Comparison of ENCODE assay signal across 8 cellular contexts in the genomic region with DNA sequence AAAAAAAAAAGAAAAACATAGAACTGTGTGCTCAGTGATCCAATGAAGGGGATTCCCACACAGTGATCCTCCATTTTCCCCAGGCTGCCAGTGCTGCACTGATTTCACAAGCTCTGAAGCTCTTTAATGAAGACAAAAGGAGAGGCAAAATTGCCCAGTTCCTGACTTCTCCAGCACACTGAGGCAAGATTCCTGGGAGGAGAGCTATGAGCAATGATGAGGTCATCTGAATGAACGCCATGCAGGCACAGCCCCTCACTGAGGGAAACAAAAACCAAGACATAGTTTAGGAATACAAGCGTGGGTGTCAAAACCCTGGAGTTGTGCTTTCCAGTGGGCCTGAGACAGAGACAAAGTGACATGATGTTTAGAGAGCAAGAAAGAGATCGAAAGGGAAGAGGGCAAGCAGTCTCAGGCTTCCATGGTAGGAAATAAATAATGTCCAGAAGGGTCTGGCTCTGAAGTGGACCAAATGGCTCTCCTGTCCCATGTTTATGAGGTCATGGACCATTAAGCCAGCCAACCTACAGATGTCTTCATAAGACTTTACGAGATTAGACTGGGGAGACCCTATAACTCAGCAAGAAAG. TPM values are rescaled to one million over a fixed set of nuclear protein-coding genes. Genes with fewer than 3 reads are reported as not detected.
DNase-seq lines count a peak whose midpoint lies in the region; TF ChIP-seq lines count a peak whose summit lies in the region.

No MANE protein-coding gene starts in this region.

- peaks cover 23% of the 10 kb centered on the region for H3K4me1 ChIP-seq in SJSA1 (replicated peaks)

- DNase-seq in CD1c-positive myeloid dendritic cell (ENCODE audit: extremely low spot score) = peak; percentile 42
- peak; percentile 86 to 91 for DNase-seq in SJSA1 (ENCODE audit: low read depth in 1 of 2, low spot score in 2 of 2)
- peak; percentile 99 for DNase-seq in fibroblast of the aortic adventitia (ENCODE audit: low read depth)
- peak; percentile 49 for DNase-seq in pulmonary artery endothelial cell (ENCODE audit: low read depth, low spot score)
- no peak for DNase-seq in cerebellar cortex (ENCODE audit: low spot score)
- no peak for DNase-seq in NCI-H526 treated with DMSO at 0.1 percent for 48 hours (lab: John Stamatoyannopoulos, UW)
- DNase-seq in NCI-H1694 treated with DMSO at 0.1 percent for 48 hours (lab: John Stamatoyannopoulos, UW) = no peak
- DNase-seq in NOMO-1 treated with dmso at 0.1 percent for 144 hours (lab: John Stamatoyannopoulos, UW; ENCODE audit: unreplicated experiment) = no peak

- 0 out of 2 replicates have a peak, but pooled peaks cover 4% of the 10 kb centered on the region for H3K36me3 ChIP-seq in SJSA1

- no peak for TF ChIP-seq CTCF in fibroblast of the aortic adventitia (IDR thresholded peaks at IDR 0.05; ENCODE audit: insufficient read depth, low read length)

- H3K27me3 ChIP-seq in SJSA1 (replicated peaks) = no peaks in the 10 kb centered on the region

- H3K4me3 ChIP-seq in SJSA1 (no peak overlapping the region), fibroblast of the aortic adventitia (ENCODE audit: low read depth, low read length) (no peak overlapping the region)

- no peaks in the 10 kb centered on the region for H3K9me3 ChIP-seq in SJSA1 (replicated peaks)

- peak overlapping the region; percentile 77 for H3K27ac ChIP-seq in SJSA1

RNA-seq across cellular contexts. Expression of a gene that starts 40.9 kb away (rescaled TPM):
- 35.9 and 50.6 TPM in 2 replicates for total RNA-seq in SJSA1 (2014; rRNA removed; shearing (Covaris generic))
- total RNA-seq in fibroblast of the aortic adventitia (ENCODE audit: low replicate concordance) (18.3 and 27.5 TPM in 2 replicates), pulmonary artery endothelial cell (19.4 and 20.6 TPM in 2 replicates)

RNA-seq across cellular contexts. Expression of a gene that starts 50.2 kb away (rescaled TPM):
- 42.6 and 71.6 TPM in 2 replicates for total RNA-seq in SJSA1 (2014; rRNA removed; shearing (Covaris generic))
- total RNA-seq in fibroblast of the aortic adventitia (ENCODE audit: low replicate concordance) (38.3 and 114 TPM in 2 replicates), pulmonary artery endothelial cell (36.4 and 42.9 TPM in 2 replicates)

RNA-seq across cellular contexts. Expression of a gene that starts 50.8 kb away (rescaled TPM):
- 382 and 453 TPM in 2 replicates for total RNA-seq in SJSA1 (2014; rRNA removed; shearing (Covaris generic))
- total RNA-seq in fibroblast of the aortic adventitia (ENCODE audit: low replicate concordance) (435 and 902 TPM in 2 replicates), pulmonary artery endothelial cell (569 and 659 TPM in 2 replicates)

Comparison
In these comparisons a context has a peak if more than half of its experiments do, and no peak if none do; other contexts are left out.
1. DNase-seq: peak in CD1c-positive myeloid dendritic cell (single experiment), SJSA1 (2 of 2), fibroblast of the aortic adventitia (single experiment) and pulmonary artery endothelial cell (single experiment); none in cerebellar cortex (single experiment), NCI-H526 treated with DMSO at 0.1 percent for 48 hours (single experiment), NCI-H1694 treated with DMSO at 0.1 percent for 48 hours (single experiment) and NOMO-1 treated with dmso at 0.1 percent for 144 hours (single experiment).